Comparison of ENCODE assay signal across 8 cellular contexts in genomic region chr12:75978677-75979076, GRCh38. TPM values are rescaled to one million over a fixed set of nuclear protein-coding genes. Genes with fewer than 3 reads are reported as not detected.
A peak's percentile ranks its signal among the peaks of the same experiment; 100 is the strongest.
DNase-seq lines count a peak whose midpoint lies in the region; ATAC-seq and TF ChIP-seq lines count a peak whose summit lies in the region.

No MANE protein-coding gene starts in this region.

- no peaks in the 10 kb centered on the region for H3K27me3 ChIP-seq in liver (ENCODE audit: control insufficient read depth in 4 of 4, insufficient read depth in 4 of 4, low read length in 3 of 4)

- H3K27ac Mint-ChIP-seq in activated T-helper 2 cell treated with anti-CD3 and anti-CD28 coated beads, Interferon-gamma antibody, Interleukin-2, Interleukin-4, amounts not matched to agents 10 μg/mL and 5 μg/mL and 100 μg/mL, durations not matched to agents 14 hours and 24 hours and 36 hours = peak overlapping the region; percentile 96

- no peak for TF ChIP-seq RAD21 in liver (IDR thresholded peaks at IDR 0.05)

- intact Hi-C loops in activated T-helper 2 cell treated with anti-CD3 and anti-CD28 coated beads, Interferon-gamma antibody, Interleukin-2, Interleukin-4, amounts not matched to agents 10 μg/mL and 5 μg/mL and 100 μg/mL, durations not matched to agents 14 hours and 24 hours and 36 hours (cut with micrococcal nuclease) = loop anchor here (1.0 to 5.0 kb wide), 16 partner anchors 9 to 498 kb away; partner anchors contain the start of genes GLIPR1, KRR1 and PHLDA1

- peaks cover 5 to 20% (median 15%) of the 10 kb centered on the region in 4 donors for H3K4me1 ChIP-seq in liver (ENCODE audit: control insufficient read depth in 4 of 4, insufficient read depth in 4 of 4, low read length in 3 of 4)

- no peaks in the 10 kb centered on the region for H3K36me3 ChIP-seq in liver (ENCODE audit: control insufficient read depth in 4 of 4, insufficient read depth in 3 of 4, low read depth in 1 of 4, low read length in 3 of 4)

- ATAC-seq in HG02571 (IDR thresholded peaks at IDR 0.05; ENCODE audit: unreplicated experiment) (no peak), HG03460 (IDR thresholded peaks at IDR 0.05; ENCODE audit: unreplicated experiment) (no peak)

- H3K4me1 Mint-ChIP-seq in activated T-helper 2 cell treated with anti-CD3 and anti-CD28 coated beads, Interferon-gamma antibody, Interleukin-2, Interleukin-4, amounts not matched to agents 10 μg/mL and 5 μg/mL and 100 μg/mL, durations not matched to agents 14 hours and 24 hours and 36 hours (ENCODE audit: low read depth) = peaks cover 69% of the 10 kb centered on the region

- TF ChIP-seq CTCF in liver (IDR thresholded peaks at IDR 0.05; ENCODE audit: low read depth, low read length, missing input control) = no peak

- WGBS in liver = 78% methylated on average over 3 of the region's 3 CpGs

- peak; percentile 21 for DNase-seq in activated CD8-positive, alpha-beta memory T cell treated with anti-CD3 and anti-CD28 coated beads, Interleukin-2, amount 50 U/mL, for 4 hours
- DNase-seq in activated CD8-positive, alpha-beta memory T cell treated with anti-CD3 and anti-CD28 coated beads, Interleukin-2, amount 50 U/mL, for 48 hours = no peak
- DNase-seq in activated T-helper 2 cell treated with anti-CD3 and anti-CD28 coated beads, Interferon-gamma antibody, Interleukin-2, Interleukin-4, amounts not matched to agents 10 μg/mL and 5 μg/mL and 100 μg/mL, durations not matched to agents 14 hours and 24 hours and 36 hours (ENCODE audit: low spot score) = no peak
- no peak for DNase-seq in NCI-H748 (lab: John Stamatoyannopoulos, UW; ENCODE audit: unreplicated experiment)

- H3K4me3 Mint-ChIP-seq in activated T-helper 2 cell treated with anti-CD3 and anti-CD28 coated beads, Interferon-gamma antibody, Interleukin-2, Interleukin-4, amounts not matched to agents 10 μg/mL and 5 μg/mL and 100 μg/mL, durations not matched to agents 14 hours and 24 hours and 36 hours (ENCODE audit: low read depth) = peak overlapping the region; percentile 67

- peaks cover 5% of the 10 kb centered on the region for H3K36me3 Mint-ChIP-seq in activated T-helper 2 cell treated with anti-CD3 and anti-CD28 coated beads, Interferon-gamma antibody, Interleukin-2, Interleukin-4, amounts not matched to agents 10 μg/mL and 5 μg/mL and 100 μg/mL, durations not matched to agents 14 hours and 24 hours and 36 hours (ENCODE audit: low read depth)

- H3K9me3 ChIP-seq in liver (ENCODE audit: control insufficient read depth in 4 of 4, low read length in 3 of 4) = no peaks in the 10 kb centered on the region

- H3K9me3 Mint-ChIP-seq in activated T-helper 2 cell treated with anti-CD3 and anti-CD28 coated beads, Interferon-gamma antibody, Interleukin-2, Interleukin-4, amounts not matched to agents 10 μg/mL and 5 μg/mL and 100 μg/mL, durations not matched to agents 14 hours and 24 hours and 36 hours = peaks cover 3% of the 10 kb centered on the region

- H3K9ac ChIP-seq in liver (ENCODE audit: low read depth in 1 of 2, low read length in 2 of 2) = peak overlapping the region in 1 of 2 donors; percentile 10

- no peak overlapping the region for H3K4me3 ChIP-seq in liver (ENCODE audit: low read depth in 1 of 3, low read length in 3 of 3)

- H3K27ac ChIP-seq in liver (ENCODE audit: low read depth in 1 of 2, low read length in 2 of 2) = peak overlapping the region; percentile 87 to 88
- H3K27ac ChIP-seq in temporal lobe (ENCODE audit: low read depth, low read length) = peak overlapping the region; percentile 36

- no peaks in the 10 kb centered on the region for H3K27me3 Mint-ChIP-seq in activated T-helper 2 cell treated with anti-CD3 and anti-CD28 coated beads, Interferon-gamma antibody, Interleukin-2, Interleukin-4, amounts not matched to agents 10 μg/mL and 5 μg/mL and 100 μg/mL, durations not matched to agents 14 hours and 24 hours and 36 hours (ENCODE audit: low read depth)

TF ChIP-seq in liver, 16 proteins besides CTCF, POLR2A, EP300 and RAD21:
- TF ChIP-seq SP1 (IDR thresholded peaks at IDR 0.05) (no peak), NR2F2 (IDR thresholded peaks at IDR 0.05) (no peak), HNF4G (IDR thresholded peaks at IDR 0.05) (no peak), HNF4A (conservative IDR thresholded peaks at IDR 0.05) (no peak), REST (IDR thresholded peaks at IDR 0.05) (no peak), YY1 (IDR thresholded peaks at IDR 0.05) (no peak), JUND (IDR thresholded peaks at IDR 0.05) (no peak), GABPA (IDR thresholded peaks at IDR 0.05 in 1 of 2, conservative IDR thresholded peaks at IDR 0.05 in 1 of 2) (no peak), EGR1 (IDR thresholded peaks at IDR 0.05; ENCODE audit: low read depth in 2 of 2) (no peak), FOXA1 (IDR thresholded peaks at IDR 0.05) (no peak), FOXA2 (IDR thresholded peaks at IDR 0.05) (no peak), ZBTB33 (IDR thresholded peaks at IDR 0.05) (no peak), TAF1 (conservative IDR thresholded peaks at IDR 0.05) (no peak), RXRA (IDR thresholded peaks at IDR 0.05) (no peak), MAX (IDR thresholded peaks at IDR 0.05) (no peak)
- TF ChIP-seq, protein P1, sequence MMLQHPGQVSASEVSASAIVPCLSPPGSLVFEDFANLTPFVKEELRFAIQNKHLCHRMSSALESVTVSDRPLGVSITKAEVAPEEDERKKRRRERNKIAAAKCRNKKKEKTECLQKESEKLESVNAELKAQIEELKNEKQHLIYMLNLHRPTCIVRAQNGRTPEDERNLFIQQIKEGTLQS (IDR thresholded peaks at IDR 0.05) = no peak
TF ChIP-seq in liver: peak in this region for 0.

RNA-seq across cellular contexts. Expression of gene PHLDA1, which starts 52.9 kb away (rescaled TPM):
- total RNA-seq in activated T-helper 2 cell treated with anti-CD3 and anti-CD28 coated beads, Interferon-gamma antibody, Interleukin-2, Interleukin-4, amounts not matched to agents 10 μg/mL and 5 μg/mL and 100 μg/mL, durations not matched to agents 14 hours and 24 hours and 36 hours = 43.2 and 44.2 TPM in 2 replicates
- total RNA-seq in liver (10 to 100 TPM in 1 of 2 donors, 1 to 10 TPM in 1; 4.5 to 11.5 TPM), temporal lobe (23.8 TPM)
- 1 to 10 TPM; 2.8 to 6.9 TPM for polyA plus RNA-seq in liver
